29 cellular contexts compared by ENCODE assay signal in the genomic region with DNA sequence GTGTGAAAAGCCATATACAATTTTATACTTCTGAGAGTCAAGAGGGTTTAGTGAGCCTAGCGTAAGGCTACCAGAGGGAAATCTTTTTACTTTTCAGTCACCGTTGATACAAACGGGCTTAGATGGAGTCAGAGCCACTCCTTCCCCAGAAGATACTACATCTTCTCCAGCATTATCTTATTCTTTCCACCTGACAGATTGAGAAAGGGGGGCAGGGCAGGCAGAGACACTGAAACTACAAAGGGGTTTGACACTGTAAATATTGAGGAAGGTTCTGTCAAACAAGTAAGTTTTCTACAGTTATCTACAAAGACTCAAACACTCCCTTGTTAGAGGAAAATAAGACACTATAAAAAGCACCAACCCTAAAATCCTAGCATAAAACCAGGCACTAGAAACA.
"Had no signal": no experiment of that assay in that cellular context is flagged by ENCODE, and none has a peak within 500 bp of the region (broad histone marks: within the 10 kb centered on the region; RNA-seq: fewer than 3 reads in every experiment).

No MANE protein-coding gene starts in this region.

- H3K4me1 ChIP-seq: stomach, suprapubic skin, testis, thyroid gland, tibial artery, transverse colon, upper lobe of left lung, upper lobe of right lung, uterus, vagina had no signal

- DNase-seq: stimulated activated CD4-positive, alpha-beta T cell treated with anti-CD3 and anti-CD28 coated beads, Interleukin-2, amount 100 ng/mL, for 48 hours; stimulated activated CD4-positive, alpha-beta T cell treated with anti-CD3 and anti-CD28 coated beads, Interleukin-4, amount 100 ng/mL, for 1 hour; stimulated activated CD4-positive, alpha-beta T cell treated with anti-CD3 and anti-CD28 coated beads, Interleukin-4, amount 100 ng/mL, for 24 hours; stimulated activated CD4-positive, alpha-beta T cell treated with anti-CD3 and anti-CD28 coated beads, Interleukin-4, amount 100 ng/mL, for 4 hours; stimulated activated CD8-positive, alpha-beta memory T cell treated with anti-CD3 and anti-CD28 coated beads, Interleukin-4, amount 100 ng/mL, for 48 hours; stimulated activated naive B cell treated with anti-CD40 and anti-IgM and Interleukin-4, amounts not matched to agents 10 μg/mL and 1 μg/mL and 100 μg/mL, for 72 hours; stimulated activated naive CD4-positive, alpha-beta T cell; stimulated activated naive CD4-positive, alpha-beta T cell treated with Interleukin-2 at 50 U/mL for 16 hours; stimulated activated naive CD8-positive, alpha-beta T cell treated with anti-CD3 and anti-CD28 coated beads, Interleukin-15, amount 100 ng/mL, for 72 hours; stimulated activated naive CD8-positive, alpha-beta T cell treated with anti-CD3 and anti-CD28 coated beads, Interleukin-15, Interleukin-2, amounts not matched to agents 100 U/mL and 50 U/mL, for 24 hours; stomach; substantia nigra; testis; thyroid gland; tibial artery; transverse colon; trophoblast cell; upper lobe of left lung; upper lobe of right lung; uterus had no signal

- H3K36me3 Mint-ChIP-seq: stimulated activated effector memory CD8-positive, alpha-beta T cell treated with anti-CD3 and anti-CD28 coated beads, Interleukin-12 subunit alpha, Interleukin-12 subunit beta, amount 100 ng/mL, for 72 hours; stimulated activated memory B cell treated with anti-CD40 and anti-IgM and Interleukin-4, amounts not matched to agents 10 μg/mL and 1 μg/mL and 100 μg/mL, for 72 hours; stimulated activated naive B cell treated with anti-CD40 and anti-IgM and Interleukin-4, amounts not matched to agents 10 μg/mL and 1 μg/mL and 100 μg/mL, for 72 hours; type B pancreatic cell had no signal

- H3K36me3 ChIP-seq: stomach, suprapubic skin, thoracic aorta, thyroid gland, tibial artery, tibial nerve, transverse colon, upper lobe of left lung, upper lobe of right lung, uterus, vagina had no signal

- H3K27me3 ChIP-seq: stomach, suprapubic skin, testis, thyroid gland, tibial artery, tibial nerve, transverse colon, upper lobe of left lung, upper lobe of right lung, uterus, vagina had no signal

- H3K27ac Mint-ChIP-seq: stimulated activated effector memory CD8-positive, alpha-beta T cell treated with anti-CD3 and anti-CD28 coated beads, Interleukin-12 subunit alpha, Interleukin-12 subunit beta, amount 100 ng/mL, for 72 hours; stimulated activated memory B cell treated with anti-CD40 and anti-IgM and Interleukin-4, amounts not matched to agents 10 μg/mL and 1 μg/mL and 100 μg/mL, for 72 hours; stimulated activated naive B cell treated with anti-CD40 and anti-IgM and Interleukin-4, amounts not matched to agents 10 μg/mL and 1 μg/mL and 100 μg/mL, for 72 hours; stimulated activated naive CD8-positive, alpha-beta T cell treated with anti-CD3 and anti-CD28 coated beads, Interleukin-15, amount 100 ng/mL, for 72 hours; stimulated activated naive CD8-positive, alpha-beta T cell treated with anti-CD3 and anti-CD28 coated beads, Interleukin-15, Interleukin-2, amounts not matched to agents 100 ng/mL and 50 ng/mL, for 24 hours; type B pancreatic cell had no signal

- FAIRE-seq: urothelium cell line had no signal

- H3K27me3 Mint-ChIP-seq: stimulated activated memory B cell treated with anti-CD40 and anti-IgM and Interleukin-4, amounts not matched to agents 10 μg/mL and 1 μg/mL and 100 μg/mL, for 72 hours; stimulated activated naive B cell treated with anti-CD40 and anti-IgM and Interleukin-4, amounts not matched to agents 10 μg/mL and 1 μg/mL and 100 μg/mL, for 72 hours; stimulated activated naive CD8-positive, alpha-beta T cell treated with anti-CD3 and anti-CD28 coated beads, Interleukin-15, amount 100 ng/mL, for 72 hours; stimulated activated naive CD8-positive, alpha-beta T cell treated with anti-CD3 and anti-CD28 coated beads, Interleukin-15, Interleukin-2, amounts not matched to agents 100 ng/mL and 50 ng/mL, for 24 hours; type B pancreatic cell had no signal

- H3K9me3 ChIP-seq: suprapubic skin, testis, thoracic aorta, thyroid gland, transverse colon, upper lobe of right lung, uterus, vagina had no signal

- H3K4me1 Mint-ChIP-seq: stimulated activated effector memory CD8-positive, alpha-beta T cell treated with anti-CD3 and anti-CD28 coated beads, Interleukin-12 subunit alpha, Interleukin-12 subunit beta, amount 100 ng/mL, for 72 hours; stimulated activated memory B cell treated with anti-CD40 and anti-IgM and Interleukin-4, amounts not matched to agents 10 μg/mL and 1 μg/mL and 100 μg/mL, for 72 hours; stimulated activated naive B cell treated with anti-CD40 and anti-IgM and Interleukin-4, amounts not matched to agents 10 μg/mL and 1 μg/mL and 100 μg/mL, for 72 hours; stimulated activated naive CD8-positive, alpha-beta T cell treated with anti-CD3 and anti-CD28 coated beads, Interleukin-15, amount 100 ng/mL, for 72 hours had no signal

- H3K4me3 ChIP-seq: stomach, suprapubic skin, testis, thoracic aorta, thyroid gland, tibial artery, tibial nerve, transverse colon, upper lobe of left lung, upper lobe of right lung, uterus, vagina had no signal

- H3K27ac ChIP-seq: stomach, suprapubic skin, testis, thoracic aorta, thyroid gland, tibial artery, transverse colon, upper lobe of left lung, upper lobe of right lung, uterus, vagina had no signal

- ATAC-seq: stimulated activated effector memory CD8-positive, alpha-beta T cell treated with anti-CD3 and anti-CD28 coated beads, Interleukin-12 subunit alpha, Interleukin-12 subunit beta, amount 100 ng/mL, for 72 hours; stimulated activated naive B cell treated with anti-CD40 and anti-IgM and Interleukin-4, amounts not matched to agents 10 μg/mL and 1 μg/mL and 100 μg/mL, for 72 hours; stimulated activated naive CD8-positive, alpha-beta T cell treated with anti-CD3 and anti-CD28 coated beads, Interleukin-15, amount 100 ng/mL, for 72 hours; stimulated activated naive CD8-positive, alpha-beta T cell treated with anti-CD3 and anti-CD28 coated beads, Interleukin-15, Interleukin-2, amounts not matched to agents 100 U/mL and 50 U/mL, for 24 hours; upper lobe of right lung had no signal

- H3K9me3 Mint-ChIP-seq: stimulated activated naive CD8-positive, alpha-beta T cell treated with anti-CD3 and anti-CD28 coated beads, Interleukin-15, Interleukin-2, amounts not matched to agents 100 ng/mL and 50 ng/mL, for 24 hours; type B pancreatic cell had no signal

- H3K4me3 Mint-ChIP-seq: stimulated activated effector memory CD8-positive, alpha-beta T cell treated with anti-CD3 and anti-CD28 coated beads, Interleukin-12 subunit alpha, Interleukin-12 subunit beta, amount 100 ng/mL, for 72 hours; stimulated activated memory B cell treated with anti-CD40 and anti-IgM and Interleukin-4, amounts not matched to agents 10 μg/mL and 1 μg/mL and 100 μg/mL, for 72 hours; stimulated activated naive B cell treated with anti-CD40 and anti-IgM and Interleukin-4, amounts not matched to agents 10 μg/mL and 1 μg/mL and 100 μg/mL, for 72 hours; stimulated activated naive CD8-positive, alpha-beta T cell treated with anti-CD3 and anti-CD28 coated beads, Interleukin-15, amount 100 ng/mL, for 72 hours; stimulated activated naive CD8-positive, alpha-beta T cell treated with anti-CD3 and anti-CD28 coated beads, Interleukin-15, Interleukin-2, amounts not matched to agents 100 ng/mL and 50 ng/mL, for 24 hours; type B pancreatic cell had no signal
